Comparison of ENCODE assay signal across 15 cellular contexts in genomic region chr9:683509-684021, GRCh38.
DNase-seq lines count a peak whose midpoint lies in the region; ATAC-seq and TF ChIP-seq lines count a peak whose summit lies in the region.
"Had no signal": no experiment of that assay in that cellular context is flagged by ENCODE, and none has a peak within 500 bp of the region (broad histone marks: within the 10 kb centered on the region; RNA-seq: fewer than 3 reads in every experiment).

No MANE protein-coding gene starts in this region.

- no peak for TF ChIP-seq CTCF in AG10803 (conservative IDR thresholded peaks at IDR 0.05; ENCODE audit: low read length)
- no peak for TF ChIP-seq CTCF in astrocyte of the cerebellum (IDR thresholded peaks at IDR 0.05; ENCODE audit: low read depth, low read length, missing control alignments)
- TF ChIP-seq CTCF in hepatocyte (IDR thresholded peaks at IDR 0.05; ENCODE audit: poor library complexity): no peak

- ATAC-seq in GM19324 (IDR thresholded peaks at IDR 0.05; ENCODE audit: low FRiP score, unreplicated experiment): no peak
- ATAC-seq in HG02852 (IDR thresholded peaks at IDR 0.05; ENCODE audit: unreplicated experiment): no peak

- H4K20me1 ChIP-seq in hepatocyte (ENCODE audit: insufficient read depth, poor library complexity, severe bottlenecking): no peaks in the 10 kb centered on the region

- in situ Hi-C loops in astrocyte of the cerebellum (cut with HindIII; ENCODE audit: low sequenced_read_pairs): no loop called here

- H3K4me1 ChIP-seq in hepatocyte (ENCODE audit: insufficient read depth) (peaks cover 24% of the 10 kb centered on the region), rectal smooth muscle tissue (ENCODE audit: control insufficient read depth, insufficient read depth, low read length) (peaks cover 30% of the 10 kb centered on the region)

- no peak overlapping the region for H3K9ac ChIP-seq in rectal smooth muscle tissue (ENCODE audit: low read length)

- H3K9me3 ChIP-seq in hepatocyte (ENCODE audit: low read depth): no peaks in the 10 kb centered on the region

- H3K36me3 ChIP-seq in hepatocyte (replicated peaks; ENCODE audit: insufficient read depth, low read depth) (no peaks in the 10 kb centered on the region), rectal smooth muscle tissue (ENCODE audit: control insufficient read depth, insufficient read depth, low read length) (no peaks in the 10 kb centered on the region)

- H3K9me2 ChIP-seq in hepatocyte (replicated peaks; ENCODE audit: insufficient read depth): no peaks in the 10 kb centered on the region

- H3K27ac ChIP-seq in hepatocyte (peak overlapping the region; percentile 92), rectal smooth muscle tissue (ENCODE audit: low read depth, low read length) (peak overlapping the region; percentile 89)

- H3K4me2 ChIP-seq in hepatocyte: peak overlapping the region; percentile 71

- H3K27me3 ChIP-seq in hepatocyte: no peaks in the 10 kb centered on the region
- no peaks in the 10 kb centered on the region for H3K27me3 ChIP-seq in rectal smooth muscle tissue (ENCODE audit: control insufficient read depth, insufficient read depth, low read length)

- H2AFZ ChIP-seq in hepatocyte: no peak overlapping the region

- H3K4me3 ChIP-seq in AG10803 (ENCODE audit: low read length) (peak overlapping the region; percentile 65), astrocyte of the cerebellum (ENCODE audit: low read depth, low read length) (peak overlapping the region; percentile 49), hepatocyte (no peak overlapping the region), rectal smooth muscle tissue (ENCODE audit: low read length) (peak overlapping the region; percentile 2)

- no peak for DNase-seq in AG10803 (ENCODE audit: low read depth)
- no peak for DNase-seq in astrocyte of the cerebellum (ENCODE audit: low read depth)
- DNase-seq in hepatocyte (ENCODE audit: low spot score): no peak
- no peak for DNase-seq in NCI-H1048 (lab: John Stamatoyannopoulos, UW)
- DNase-seq in NCI-H1105 (lab: John Stamatoyannopoulos, UW): no peak
- DNase-seq: activated CD4-positive, alpha-beta memory T cell treated with anti-CD3 and anti-CD28 coated beads, Interleukin-2, amount 10 ng/mL, durations not matched to agents 7 days and 5 days; activated naive CD4-positive, alpha-beta T cell; AML-193; cortex of kidney; head of caudate nucleus; Kasumi-1; NCI-H2029 treated with DMSO at 0.1 percent for 48 hours had no signal

- peaks cover 25% of the 10 kb centered on the region for H3K79me2 ChIP-seq in hepatocyte

- WGBS in hepatocyte (ENCODE audit: low lambda C conversion rate, missing lambda C conversion rate): 34% methylated on average over 2 of the region's 2 CpGs
